ENCODE assay signal across 8 cellular contexts in genomic region chr3:114213669-114214541, GRCh38. TPM values are rescaled to one million over a fixed set of nuclear protein-coding genes. Genes with fewer than 3 reads are reported as not detected.
A peak's percentile ranks its signal among the peaks of the same experiment; 100 is the strongest.
DNase-seq lines count a peak whose midpoint lies in the region; ATAC-seq and TF ChIP-seq lines count a peak whose summit lies in the region.

No MANE protein-coding gene starts in this region.

- no peaks in the 10 kb centered on the region for H3K9me3 Mint-ChIP-seq in naive B cell

- ATAC-seq in GM21528 (IDR thresholded peaks at IDR 0.05; ENCODE audit: low FRiP score, unreplicated experiment) (peak; percentile 85), naive B cell (ENCODE audit: low read depth in 2 of 2) (peak; percentile 74 to 75)

- H3K27me3 Mint-ChIP-seq in naive B cell = no peaks in the 10 kb centered on the region

- H3K27ac ChIP-seq in HUES6 (ENCODE audit: low read depth, low read length) = peak overlapping the region; percentile 41; the same call in 1 of the 2 replicates

- peaks cover 23 to 29% (median 25%) of the 10 kb centered on the region in 3 donors for H3K4me1 Mint-ChIP-seq in naive B cell

- in situ Hi-C loops in G401 (cut with HindIII; ENCODE audit: low sequenced_read_pairs) = no loop called here

- no peaks in the 10 kb centered on the region for H3K27me3 ChIP-seq in HUES6 (ENCODE audit: control insufficient read depth, insufficient read depth, low read length)

- peaks cover 36% of the 10 kb centered on the region for H3K4me1 ChIP-seq in HUES6 (ENCODE audit: control insufficient read depth, insufficient read depth, low read length)

- no peaks in the 10 kb centered on the region for H3K9me3 ChIP-seq in HUES6 (ENCODE audit: control insufficient read depth, insufficient read depth, low read depth, low read length)

- H3K4me3 Mint-ChIP-seq in naive B cell = no peak overlapping the region

- H3K9ac ChIP-seq in HUES6 (ENCODE audit: low read length) = peak overlapping the region; percentile 14

- no peaks in the 10 kb centered on the region for H3K36me3 Mint-ChIP-seq in naive B cell

- H3K4me3 ChIP-seq in HUES6 (ENCODE audit: low read depth, low read length) = peak overlapping the region; percentile 8; the same call in 1 of the 2 replicates
- peak overlapping the region; percentile 43 for H3K4me3 ChIP-seq in WI38 (ENCODE audit: low read depth, low read length)

- no peaks in the 10 kb centered on the region for H3K36me3 ChIP-seq in HUES6 (ENCODE audit: control insufficient read depth, insufficient read depth, low read length)

- no peak for TF ChIP-seq CTCF in WI38 (IDR thresholded peaks at IDR 0.05; ENCODE audit: low read depth, low read length)

- H3K27ac Mint-ChIP-seq in naive B cell = no peak overlapping the region

- DNase-seq in G401 (ENCODE audit: low spot score) (peak; percentile 6), dermis blood vessel endothelial cell (peak; percentile 72), naive B cell (peak; percentile 86), stromal cell of bone marrow (ENCODE audit: low read depth) (peak; percentile 80), NCI-H2081 (lab: John Stamatoyannopoulos, UW) (no peak)

RNA-seq across cellular contexts. Expression of gene ZNF80, which starts 23.5 kb away (rescaled TPM):
- total RNA-seq in G401 (2014; rRNA removed; shearing (Covaris generic)) = not detected in 2 replicates
- not detected in 2 replicates for total RNA-seq in dermis blood vessel endothelial cell
- polyA plus RNA-seq in naive B cell (ENCODE audit: low read depth in 6 of 6) = under 1 TPM in 1 of 6 donors, not detected in 5; 0.27 TPM

RNA-seq across cellular contexts. Expression of gene DRD3, which starts 35.1 kb away (rescaled TPM):
- total RNA-seq in G401 (2014; rRNA removed; shearing (Covaris generic)) = not detected in 2 replicates
- total RNA-seq in dermis blood vessel endothelial cell = not detected in 2 replicates
- polyA plus RNA-seq in naive B cell (ENCODE audit: low read depth in 6 of 6) = not detected

Comparison
In these comparisons a context has a peak if more than half of its experiments do, and no peak if none do; other contexts are left out.
1. DNase-seq: peak in G401 (single experiment), dermis blood vessel endothelial cell (single experiment), naive B cell (single experiment) and stromal cell of bone marrow (single experiment); none in NCI-H2081 (0 of 2).